16 cellular contexts compared by ENCODE assay signal in genomic region chr7:69889338-69890080, GRCh38.
DNase-seq lines count a peak whose midpoint lies in the region; ATAC-seq and TF ChIP-seq lines count a peak whose summit lies in the region.
"Had no signal": no experiment of that assay in that cellular context is flagged by ENCODE, and none has a peak within 500 bp of the region (broad histone marks: within the 10 kb centered on the region; RNA-seq: fewer than 3 reads in every experiment).

No MANE protein-coding gene starts in this region.

- H3K36me3 Mint-ChIP-seq in T-cell: no peaks in the 10 kb centered on the region
- H3K36me3 Mint-ChIP-seq: activated naive CD8-positive, alpha-beta T cell had no signal

- no peaks in the 10 kb centered on the region for H3K27me3 ChIP-seq in left ventricle myocardium inferior (ENCODE audit: low read depth)
- H3K27me3 ChIP-seq in heart left ventricle: no peaks in the 10 kb centered on the region

- H3K9me3 ChIP-seq in left ventricle myocardium inferior (replicated peaks) (no peaks in the 10 kb centered on the region), heart left ventricle (no peaks in the 10 kb centered on the region)

- DNase-seq in left ventricle myocardium inferior (no peak), heart left ventricle (no peak), RPMI8226 (peak; percentile 50), HuH-7 (ENCODE audit: low spot score) (no peak), DMS153 (lab: John Stamatoyannopoulos, UW) (no peak), T-cell (no peak), GM10248 (ENCODE audit: extremely low spot score) (no peak)
- DNase-seq: activated CD4-positive, alpha-beta T cell treated with anti-CD3 and anti-CD28 coated beads, Interleukin-2, amount 10 ng/mL, durations not matched to agents 24 days and 14 days; DMS79; left cardiac atrium; NCI-H69; SW 1271 had no signal

- WGBS in heart left ventricle, 4 donors: 81 to 84% (median 83%) methylated on average over 8 of the region's 8 CpGs

- peak overlapping the region; percentile 2 for H3K4me3 ChIP-seq in left ventricle myocardium inferior
- peak overlapping the region in 4 of 12 donors; percentile 8 to 27 (median 12) for H3K4me3 ChIP-seq in heart left ventricle
- H3K4me3 ChIP-seq: smooth muscle cell had no signal

- H3K4me1 ChIP-seq in left ventricle myocardium inferior (no peaks in the 10 kb centered on the region), heart left ventricle (peaks cover 0 to 7% (median 0%) of the 10 kb centered on the region in 12 donors)

- no peak overlapping the region for H3K4me3 Mint-ChIP-seq in T-cell
- H3K4me3 Mint-ChIP-seq: activated CD4-positive, alpha-beta T cell treated with anti-CD3 and anti-CD28 coated beads, Interleukin-2, amount 10 ng/mL, durations not matched to agents 24 days and 14 days; activated naive CD8-positive, alpha-beta T cell; neural crest cell had no signal

- CTCF ChIA-PET in T-cell (lab: Charles Lee) (no interaction called here), GM10248 (lab: Yijun Ruan, JAX) (no interaction called here)

- POLR2A ChIA-PET in T-cell (lab: Charles Lee) (no interaction called here), GM10248 (lab: Yijun Ruan, JAX) (no interaction called here)

- H3K36me3 ChIP-seq in left ventricle myocardium inferior (no peaks in the 10 kb centered on the region), heart left ventricle (no peaks in the 10 kb centered on the region)

- H3K4me1 Mint-ChIP-seq in T-cell: no peaks in the 10 kb centered on the region
- H3K4me1 Mint-ChIP-seq: activated CD4-positive, alpha-beta T cell treated with anti-CD3 and anti-CD28 coated beads, Interleukin-2, amount 10 ng/mL, durations not matched to agents 24 days and 14 days had no signal

- peaks cover 0 to 2% (median 0%) of the 10 kb centered on the region in 3 donors for H3K9me3 Mint-ChIP-seq in T-cell
- H3K9me3 Mint-ChIP-seq: activated CD4-positive, alpha-beta T cell treated with anti-CD3 and anti-CD28 coated beads, Interleukin-2, amount 10 ng/mL, durations not matched to agents 24 days and 14 days; neural crest cell had no signal

- H3K27me3 Mint-ChIP-seq in T-cell: peaks cover 0 to 4% of the 10 kb centered on the region in 2 donors
- H3K27me3 Mint-ChIP-seq: activated CD4-positive, alpha-beta T cell treated with anti-CD3 and anti-CD28 coated beads, Interleukin-2, amount 10 ng/mL, durations not matched to agents 24 days and 14 days; activated naive CD8-positive, alpha-beta T cell had no signal

- no peak for TF ChIP-seq POLR2A in heart left ventricle (IDR thresholded peaks at IDR 0.05)

- no peak for ATAC-seq in heart left ventricle
- ATAC-seq in HG03060 (IDR thresholded peaks at IDR 0.05; ENCODE audit: low read depth, unreplicated experiment): peak; percentile 63
- ATAC-seq in T-cell (replicated peaks in 1 of 4): no peak

- H3K27ac ChIP-seq in left ventricle myocardium inferior (replicated peaks): no peak overlapping the region
- H3K27ac ChIP-seq in heart left ventricle: no peak overlapping the region

- TF ChIP-seq CTCF in left ventricle myocardium inferior (IDR thresholded peaks at IDR 0.05; ENCODE audit: borderline replicate concordance): no peak
- TF ChIP-seq CTCF in heart left ventricle (IDR thresholded peaks at IDR 0.05): no peak
- no peak for TF ChIP-seq CTCF in GM10248 (IDR thresholded peaks at IDR 0.05; ENCODE audit: control extremely low read depth, extremely low read depth, low read depth, missing control alignments)

- intact Hi-C loops in left ventricle myocardium inferior (cut with micrococcal nuclease) (no loop called here), heart left ventricle (cut with DNase I) (loop anchor here in 2 of 10 donors (5.0 to 10.0 kb wide), 3 partner anchors 203 to 465 kb away; no protein-coding TSS in a partner anchor)

- H3K27ac Mint-ChIP-seq in T-cell: no peak overlapping the region
- H3K27ac Mint-ChIP-seq: activated CD4-positive, alpha-beta T cell treated with anti-CD3 and anti-CD28 coated beads, Interleukin-2, amount 10 ng/mL, durations not matched to agents 24 days and 14 days; activated naive CD8-positive, alpha-beta T cell had no signal
